10 cellular contexts compared by ENCODE assay signal in the genomic region with DNA sequence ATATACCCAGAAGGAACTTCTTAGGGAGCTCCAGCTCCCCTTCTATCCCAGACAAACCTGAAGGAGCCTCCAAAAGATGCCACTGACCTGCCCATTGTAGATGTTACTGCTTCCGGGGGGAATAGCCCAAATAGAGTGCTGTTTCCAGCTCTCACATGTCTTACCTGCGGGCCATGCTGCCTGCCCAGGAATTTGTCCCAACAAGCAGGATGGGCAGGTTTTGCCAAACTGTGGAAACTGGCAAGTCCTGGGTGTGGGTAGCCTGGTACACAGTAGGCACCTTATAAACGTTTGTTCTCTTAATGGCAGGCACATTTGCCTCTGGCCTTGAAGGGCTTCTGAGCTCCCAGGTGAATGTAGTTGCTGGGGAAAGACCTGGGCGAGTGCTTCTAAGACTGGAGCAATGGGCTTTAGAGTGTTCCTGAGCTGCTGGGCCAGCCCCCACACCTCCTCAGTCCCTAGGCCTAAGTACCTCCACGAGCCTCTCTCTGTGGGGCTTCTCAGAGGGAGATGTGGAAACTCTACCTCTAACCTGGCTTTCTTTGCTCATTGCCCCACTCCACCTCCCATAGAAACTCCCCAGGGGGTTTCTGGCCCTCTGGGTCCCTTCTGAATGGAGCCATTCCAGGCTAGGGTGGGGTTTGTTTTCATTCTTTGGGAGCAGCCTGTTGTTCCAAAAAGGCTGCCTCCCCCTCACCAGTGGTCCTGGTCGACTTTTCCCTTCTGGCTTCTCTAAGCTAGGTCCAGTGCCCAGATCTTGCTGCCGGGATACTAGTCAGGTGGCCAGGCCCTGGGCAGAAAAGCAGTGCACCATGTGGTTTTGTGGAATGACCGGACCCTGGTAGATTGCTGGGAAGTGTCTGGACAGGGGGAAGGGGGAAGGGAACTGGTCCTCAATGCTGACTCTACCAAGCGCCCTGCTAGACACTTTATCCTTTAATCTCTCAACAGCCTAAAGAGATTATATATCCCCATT. TPM values are rescaled to one million over a fixed set of nuclear protein-coding genes. Genes with fewer than 3 reads are reported as not detected.
DNase-seq lines count a peak whose midpoint lies in the region; ATAC-seq and TF ChIP-seq lines count a peak whose summit lies in the region.
"Had no signal": no experiment of that assay in that cellular context is flagged by ENCODE, and none has a peak within 500 bp of the region (broad histone marks: within the 10 kb centered on the region; RNA-seq: fewer than 3 reads in every experiment).

No MANE protein-coding gene starts in this region.

- ATAC-seq in activated CD8-positive, alpha-beta T cell treated with anti-CD3 and anti-CD28 coated beads for 36 hours: no peak

- DNase-seq in mesothelial cell of epicardium (ENCODE audit: low spot score in 2 of 2, unreplicated experiment in 2 of 2) (no peak), substantia nigra (lab: John Stamatoyannopoulos, UW) (peak in 34 of 49 donors; percentile 4 to 85 (median 48)), T1000 (lab: John Stamatoyannopoulos, UW) (no peak), spleen (no peak)
- no peak for DNase-seq in activated CD8-positive, alpha-beta T cell treated with anti-CD3 and anti-CD28 coated beads for 36 hours
- no peak for DNase-seq in CD8-positive, alpha-beta memory T cell
- DNase-seq: activated CD4-positive, alpha-beta memory T cell treated with anti-CD3 and anti-CD28 coated beads for 36 hours; effector CD8-positive, alpha-beta T cell had no signal

- H3K36me3 ChIP-seq in HUES6 (ENCODE audit: control insufficient read depth, insufficient read depth, low read length) (no peaks in the 10 kb centered on the region), spleen (peaks cover 0 to 57% (median 0%) of the 10 kb centered on the region in 6 donors)
- no peaks in the 10 kb centered on the region for H3K36me3 ChIP-seq in CD8-positive, alpha-beta memory T cell (ENCODE audit: insufficient read depth, low read length)

- H3K9me3 Mint-ChIP-seq in mesothelial cell of epicardium: no peaks in the 10 kb centered on the region
- no peaks in the 10 kb centered on the region for H3K9me3 Mint-ChIP-seq in activated CD8-positive, alpha-beta T cell treated with anti-CD3 and anti-CD28 coated beads for 36 hours
- no peaks in the 10 kb centered on the region for H3K9me3 Mint-ChIP-seq in CD8-positive, alpha-beta memory T cell
- H3K9me3 Mint-ChIP-seq: activated CD4-positive, alpha-beta memory T cell treated with anti-CD3 and anti-CD28 coated beads for 36 hours had no signal

- WGBS in spleen, 5 donors: 73 to 94% (median 88%) methylated on average over 8 to 9 of the region's 9 CpGs

- H3K4me3 Mint-ChIP-seq in mesothelial cell of epicardium: peak overlapping the region; percentile 88
- no peak overlapping the region for H3K4me3 Mint-ChIP-seq in activated CD8-positive, alpha-beta T cell treated with anti-CD3 and anti-CD28 coated beads for 36 hours
- peak overlapping the region in 1 of 7 donors; percentile 17 for H3K4me3 Mint-ChIP-seq in CD8-positive, alpha-beta memory T cell
- H3K4me3 Mint-ChIP-seq: activated CD4-positive, alpha-beta memory T cell treated with anti-CD3 and anti-CD28 coated beads for 36 hours had no signal

- H3K9me3 ChIP-seq in HUES6 (ENCODE audit: control insufficient read depth, insufficient read depth, low read depth, low read length): no peaks in the 10 kb centered on the region
- no peaks in the 10 kb centered on the region for H3K9me3 ChIP-seq in spleen
- H3K9me3 ChIP-seq in CD8-positive, alpha-beta memory T cell (ENCODE audit: low read length): no peaks in the 10 kb centered on the region

- H3K27ac Mint-ChIP-seq in mesothelial cell of epicardium: peak overlapping the region; percentile 95
- H3K27ac Mint-ChIP-seq in activated CD8-positive, alpha-beta T cell treated with anti-CD3 and anti-CD28 coated beads for 36 hours: no peak overlapping the region
- H3K27ac Mint-ChIP-seq in CD8-positive, alpha-beta memory T cell: peak overlapping the region in 3 of 8 donors; percentile 12 to 38 (median 23)
- H3K27ac Mint-ChIP-seq: activated CD4-positive, alpha-beta memory T cell treated with anti-CD3 and anti-CD28 coated beads for 36 hours had no signal

- peaks cover 73% of the 10 kb centered on the region for H3K4me1 Mint-ChIP-seq in mesothelial cell of epicardium
- H3K4me1 Mint-ChIP-seq in activated CD8-positive, alpha-beta T cell treated with anti-CD3 and anti-CD28 coated beads for 36 hours (ENCODE audit: low read depth): peaks cover 20% of the 10 kb centered on the region
- peaks cover 15 to 42% (median 29%) of the 10 kb centered on the region in 3 donors for H3K4me1 Mint-ChIP-seq in CD8-positive, alpha-beta memory T cell

- H3K27ac ChIP-seq in HUES6 (ENCODE audit: low read depth, low read length) (peak overlapping the region; percentile 23; the same call in 1 of the 2 replicates), cingulate gyrus (ENCODE audit: low read depth, low read length) (peak overlapping the region; percentile 39), substantia nigra (ENCODE audit: low read depth, low read length, poor library complexity, severe bottlenecking) (peak overlapping the region; percentile 22), spleen (peak overlapping the region in 1 of 8 donors; percentile 57)
- H3K27ac ChIP-seq in CD8-positive, alpha-beta memory T cell (ENCODE audit: low read depth, low read length): no peak overlapping the region

- H3K27me3 Mint-ChIP-seq in mesothelial cell of epicardium (ENCODE audit: low read depth): no peaks in the 10 kb centered on the region
- no peaks in the 10 kb centered on the region for H3K27me3 Mint-ChIP-seq in activated CD8-positive, alpha-beta T cell treated with anti-CD3 and anti-CD28 coated beads for 36 hours
- no peaks in the 10 kb centered on the region for H3K27me3 Mint-ChIP-seq in CD8-positive, alpha-beta memory T cell
- H3K27me3 Mint-ChIP-seq: activated CD4-positive, alpha-beta memory T cell treated with anti-CD3 and anti-CD28 coated beads for 36 hours had no signal

- H3K27me3 ChIP-seq in HUES6 (ENCODE audit: control insufficient read depth, insufficient read depth, low read length) (no peaks in the 10 kb centered on the region), spleen (replicated peaks in 1 of 7) (no peaks in the 10 kb centered on the region)
- H3K27me3 ChIP-seq in CD8-positive, alpha-beta memory T cell (ENCODE audit: insufficient read depth, low read length, poor library complexity, severe bottlenecking): no peaks in the 10 kb centered on the region

- H3K36me3 Mint-ChIP-seq in mesothelial cell of epicardium: no peaks in the 10 kb centered on the region
- no peaks in the 10 kb centered on the region for H3K36me3 Mint-ChIP-seq in activated CD8-positive, alpha-beta T cell treated with anti-CD3 and anti-CD28 coated beads for 36 hours (ENCODE audit: low read depth)
- H3K36me3 Mint-ChIP-seq in CD8-positive, alpha-beta memory T cell: peaks cover 0 to 9% (median 3%) of the 10 kb centered on the region in 3 donors

- TF ChIP-seq CTCF in mesothelial cell of epicardium (IDR thresholded peaks at IDR 0.05; ENCODE audit: unreplicated experiment): no peak
- TF ChIP-seq CTCF in activated CD8-positive, alpha-beta T cell treated with anti-CD3 and anti-CD28 coated beads for 36 hours (IDR thresholded peaks at IDR 0.05): no peak
- no peak for TF ChIP-seq CTCF in spleen (IDR thresholded peaks at IDR 0.05 in 8 of 11, conservative IDR thresholded peaks at IDR 0.05 in 3 of 11)

- TF ChIP-seq POLR2A in spleen (IDR thresholded peaks at IDR 0.05): no peak

- POLR2A ChIA-PET in activated CD8-positive, alpha-beta T cell treated with anti-CD3 and anti-CD28 coated beads for 36 hours (lab: Charles Lee): interaction anchor here (0.6 to 1.6 kb wide), 3 partner anchors 53 to 284 kb away, joined by 3 to 5 read pairs (median 4); no protein-coding TSS in a partner anchor
- POLR2A ChIA-PET in CD8-positive, alpha-beta memory T cell (lab: Charles Lee): no interaction called here

- H3K4me1 ChIP-seq in HUES6 (ENCODE audit: control insufficient read depth, insufficient read depth, low read length): peaks cover 49% of the 10 kb centered on the region
- H3K4me1 ChIP-seq in spleen: peaks cover 3 to 63% (median 28%) of the 10 kb centered on the region in 6 donors
- H3K4me1 ChIP-seq in CD8-positive, alpha-beta memory T cell (ENCODE audit: insufficient read depth, low read length): peaks cover 14% of the 10 kb centered on the region

- intact Hi-C loops in activated CD8-positive, alpha-beta T cell treated with anti-CD3 and anti-CD28 coated beads for 36 hours (cut with micrococcal nuclease): no loop called here
- intact Hi-C loops in spleen (cut with DNase I; ENCODE audit: low total_unique reads): no loop called here

- peak overlapping the region; percentile 33 for H3K9ac ChIP-seq in HUES6 (ENCODE audit: low read length)

- H3K4me3 ChIP-seq in HUES6 (ENCODE audit: low read depth, low read length) (peak overlapping the region; percentile 41; the same call in 1 of the 2 replicates), spleen (peak overlapping the region in 4 of 8 donors; percentile 30 to 53 (median 36))
- no peak overlapping the region for H3K4me3 ChIP-seq in CD8-positive, alpha-beta memory T cell (ENCODE audit: low read length)

- CTCF ChIA-PET in activated CD8-positive, alpha-beta T cell treated with anti-CD3 and anti-CD28 coated beads for 36 hours (lab: Charles Lee): interaction anchor here (13.6 kb wide), 1 partner anchor 23 kb away, joined by 110 read pairs; no protein-coding TSS in a partner anchor
- CTCF ChIA-PET in CD8-positive, alpha-beta memory T cell (lab: Charles Lee): interaction anchor here (2.4 to 6.3 kb wide), 2 partner anchors 23 to 37 kb away, joined by 14 to 23 read pairs; partner anchors contain the start of gene LIMK2

RNA-seq across cellular contexts. Expression of gene LIMK2, which starts 37.2 kb away (rescaled TPM):
- total RNA-seq in mesothelial cell of epicardium (109 to 121 TPM (median 117 TPM) in 3 replicates), spleen (100 to 1,000 TPM in 3 of 7 donors, 10 to 100 TPM in 4; 51.6 to 182 (median 78.1) TPM)
- 10 to 100 TPM; 23.2 to 25.5 TPM for total RNA-seq in activated CD8-positive, alpha-beta T cell treated with anti-CD3 and anti-CD28 coated beads for 36 hours
- polyA plus RNA-seq in spleen: 10 to 100 TPM in 2 of 3 donors, 1 to 10 TPM in 1; 6.1 to 15.2 (median 11.0) TPM
- 10 to 100 TPM; 25.1 to 27.7 TPM for total RNA-seq in CD8-positive, alpha-beta memory T cell
- 19.0 TPM for polyA plus RNA-seq in CD8-positive, alpha-beta memory T cell

RNA-seq across cellular contexts. Expression of gene PIK3IP1, which starts 43.0 kb away (rescaled TPM):
- total RNA-seq in mesothelial cell of epicardium (16.9 to 19.1 TPM (median 17.4 TPM) in 3 replicates), spleen (100 to 1,000 TPM in 5 of 7 donors, 10 to 100 TPM in 2; 36.6 to 152 (median 104) TPM)
- 10 to 100 TPM; 18.2 to 19.6 TPM for total RNA-seq in activated CD8-positive, alpha-beta T cell treated with anti-CD3 and anti-CD28 coated beads for 36 hours
- 10 to 100 TPM; 36.1 to 94.7 (median 40.6) TPM for polyA plus RNA-seq in spleen
- 10 to 100 TPM; 32.2 to 35.3 TPM for total RNA-seq in CD8-positive, alpha-beta memory T cell
- polyA plus RNA-seq in CD8-positive, alpha-beta memory T cell: 350 TPM

Comparison
In these comparisons a context has a peak if more than half of its experiments do, and no peak if none do; other contexts are left out.
1. DNase-seq: peak in substantia nigra (34 of 49); none in mesothelial cell of epicardium (0 of 2), T1000 (single experiment), activated CD8-positive, alpha-beta T cell treated with anti-CD3 and anti-CD28 coated beads for 36 hours (single experiment), spleen (single experiment) and CD8-positive, alpha-beta memory T cell (0 of 5).